8 cellular contexts compared by ENCODE assay signal in genomic region chr4:102869569-102870227, GRCh38. TPM values are rescaled to one million over a fixed set of nuclear protein-coding genes. Genes with fewer than 3 reads are reported as not detected.
A peak's percentile ranks its signal among the peaks of the same experiment; 100 is the strongest.
DNase-seq lines count a peak whose midpoint lies in the region; ATAC-seq and TF ChIP-seq lines count a peak whose summit lies in the region.

No MANE protein-coding gene starts in this region.

- peak overlapping the region; percentile 96 for H2AFZ ChIP-seq in neuronal stem cell (ENCODE audit: low read length)

- no peak for TF ChIP-seq CTCF in cardiac muscle cell (IDR thresholded peaks at IDR 0.05; ENCODE audit: low read depth, low read length)

- H2BK12ac ChIP-seq in neuronal stem cell (ENCODE audit: low read length): no peak overlapping the region

- peak overlapping the region; percentile 99 for H3K9ac ChIP-seq in endocrine pancreas (ENCODE audit: control insufficient read depth, insufficient read depth, low read length)
- no peak overlapping the region for H3K9ac ChIP-seq in neuronal stem cell (ENCODE audit: low read depth, low read length, poor library complexity)

- no peak overlapping the region for H4K91ac ChIP-seq in neuronal stem cell (ENCODE audit: low read depth, low read length, poor library complexity)

- POLR2A ChIA-PET in HEK293T (lab: Yijun Ruan, JAX): interaction anchor here (0.6 to 4.2 kb wide), 17 partner anchors 8 to 249 kb away, joined by 3 to 75 read pairs (median 4); partner anchors contain the start of genes MANBA, SLC9B2 and UBE2D3

- no peak overlapping the region for H3K14ac ChIP-seq in neuronal stem cell (ENCODE audit: low read length)

- H3K4ac ChIP-seq in neuronal stem cell (ENCODE audit: low read length): no peak overlapping the region

- H3K4me3 ChIP-seq in cardiac muscle cell (peak overlapping the region; percentile 37), SJSA1 (peak overlapping the region; percentile 66), endocrine pancreas (ENCODE audit: control insufficient read depth, insufficient read depth, low read length) (peak overlapping the region; percentile 98), neuronal stem cell (ENCODE audit: low read length in 2 of 2) (peak overlapping the region; percentile 81 to 84)

- H2BK15ac ChIP-seq in neuronal stem cell (ENCODE audit: low read length): no peak overlapping the region

- ATAC-seq in HG02798 (IDR thresholded peaks at IDR 0.05; ENCODE audit: poor library complexity, unreplicated experiment): peak; percentile 23

- no CpG with 5 or more reads among the region's 19 CpGs for WGBS in neuronal stem cell (ENCODE audit: extremely low coverage in 2 of 2, insufficient read length in 2 of 2, insufficient replicate concordance in 1 of 2), 2 donors

- H2AK5ac ChIP-seq in neuronal stem cell (ENCODE audit: low read depth, low read length): no peak overlapping the region

- H3K18ac ChIP-seq in neuronal stem cell (ENCODE audit: low read length): peak overlapping the region; percentile 99

- intact Hi-C loops in cardiac septum (cut with DNase I): loop anchor here (1.0 to 10.0 kb wide), 5 partner anchors 42 to 367 kb away; partner anchors contain the start of genes BDH2, MANBA, NFKB1 and SLC9B1

- H3K27ac ChIP-seq in cardiac muscle cell: peak overlapping the region; percentile 89
- peak overlapping the region; percentile 88 for H3K27ac ChIP-seq in SJSA1
- H3K27ac ChIP-seq in neuronal stem cell (replicated peaks; ENCODE audit: low read length): peak overlapping the region; percentile 100

- H3K79me1 ChIP-seq in neuronal stem cell (ENCODE audit: low read depth, low read length): peaks cover 1% of the 10 kb centered on the region

- no peaks in the 10 kb centered on the region for H3K27me3 ChIP-seq in cardiac muscle cell
- no peaks in the 10 kb centered on the region for H3K27me3 ChIP-seq in SJSA1 (replicated peaks)
- no peaks in the 10 kb centered on the region for H3K27me3 ChIP-seq in endocrine pancreas (ENCODE audit: control insufficient read depth, insufficient read depth, low read length)
- no peaks in the 10 kb centered on the region for H3K27me3 ChIP-seq in neuronal stem cell (ENCODE audit: control insufficient read depth in 3 of 3, insufficient read depth in 3 of 3, low read depth in 1 of 3, low read length in 3 of 3)

- no peaks in the 10 kb centered on the region for H3K9me3 ChIP-seq in cardiac muscle cell (ENCODE audit: low read depth)
- no peaks in the 10 kb centered on the region for H3K9me3 ChIP-seq in SJSA1 (replicated peaks)
- H3K9me3 ChIP-seq in endocrine pancreas (ENCODE audit: control insufficient read depth, low read length): no peaks in the 10 kb centered on the region
- H3K9me3 ChIP-seq in neuronal stem cell (replicated peaks in 1 of 2; ENCODE audit: control insufficient read depth in 2 of 2, insufficient read depth in 1 of 2, low read depth in 1 of 2, low read length in 2 of 2): peaks cover 0 to 14% of the 10 kb centered on the region in 2 donors

- no peak overlapping the region for H4K8ac ChIP-seq in neuronal stem cell (ENCODE audit: low read depth, low read length)

- H3K4me2 ChIP-seq in neuronal stem cell (ENCODE audit: insufficient read depth, low read length, poor library complexity, severe bottlenecking): peak overlapping the region; percentile 84

- DNase-seq in cardiac muscle cell (ENCODE audit: low read depth in 1 of 2, low spot score in 1 of 2) (no peak), cardiac septum (ENCODE audit: low spot score) (no peak), SJSA1 (ENCODE audit: low read depth in 1 of 2, low spot score in 2 of 2) (no peak), neuronal stem cell (ENCODE audit: low spot score) (no peak), HEK293T (ENCODE audit: extremely low spot score) (no peak), COR-L47 (lab: John Stamatoyannopoulos, UW) (no peak)

- no peak overlapping the region for H2BK5ac ChIP-seq in neuronal stem cell (ENCODE audit: low read length)

- no peak overlapping the region for H2BK120ac ChIP-seq in neuronal stem cell (ENCODE audit: low read depth, low read length)

- H3K36me3 ChIP-seq in cardiac muscle cell (peaks cover 2% of the 10 kb centered on the region), SJSA1 (peaks cover 3% of the 10 kb centered on the region; the same call in 1 of the 2 replicates), endocrine pancreas (ENCODE audit: control insufficient read depth, insufficient read depth, low read length) (no peaks in the 10 kb centered on the region), neuronal stem cell (replicated peaks in 1 of 2; ENCODE audit: control insufficient read depth in 2 of 2, insufficient read depth in 2 of 2, low read length in 2 of 2) (peaks cover 5 to 36% of the 10 kb centered on the region in 2 donors)

- H3K23ac ChIP-seq in neuronal stem cell (ENCODE audit: low read depth, low read length, poor library complexity): no peak overlapping the region

- CTCF ChIA-PET in HEK293T (lab: Yijun Ruan, JAX): no interaction called here

- H3K4me1 ChIP-seq in cardiac muscle cell (ENCODE audit: low read depth): peaks cover 26% of the 10 kb centered on the region
- peaks cover 6% of the 10 kb centered on the region; the same call in 1 of the 2 replicates for H3K4me1 ChIP-seq in SJSA1 (replicated peaks)
- H3K4me1 ChIP-seq in endocrine pancreas (ENCODE audit: control insufficient read depth, insufficient read depth, low read length): peaks cover 4% of the 10 kb centered on the region
- peaks cover 2 to 6% of the 10 kb centered on the region in 2 donors for H3K4me1 ChIP-seq in neuronal stem cell (ENCODE audit: control insufficient read depth in 2 of 2, insufficient read depth in 1 of 2, low read depth in 1 of 2, low read length in 2 of 2)

TF ChIP-seq in HEK293T, 16 proteins besides CTCF, POLR2A, EP300 and RAD21:
- no peak for TF ChIP-seq FOXM1 (IDR thresholded peaks at IDR 0.05; ENCODE audit: borderline replicate concordance)
- no peak; the same call in 1 of the 2 replicates for TF ChIP-seq L3MBTL2 (conservative IDR thresholded peaks at IDR 0.05)
- TF ChIP-seq ARNT (IDR thresholded peaks at IDR 0.05): no peak
- TF ChIP-seq ELF4 (IDR thresholded peaks at IDR 0.05): no peak
- no peak for TF ChIP-seq LEF1 (IDR thresholded peaks at IDR 0.05; ENCODE audit: borderline replicate concordance)
- no peak for TF ChIP-seq BHLHE40 (IDR thresholded peaks at IDR 0.05; ENCODE audit: borderline replicate concordance)
- TF ChIP-seq ZNF384 (IDR thresholded peaks at IDR 0.05): no peak
- TF ChIP-seq FOXA1 (IDR thresholded peaks at IDR 0.05): no peak
- TF ChIP-seq SUZ12 (IDR thresholded peaks at IDR 0.05): no peak
- no peak for TF ChIP-seq FOXK2 (IDR thresholded peaks at IDR 0.05)
- TF ChIP-seq, protein P1, sequence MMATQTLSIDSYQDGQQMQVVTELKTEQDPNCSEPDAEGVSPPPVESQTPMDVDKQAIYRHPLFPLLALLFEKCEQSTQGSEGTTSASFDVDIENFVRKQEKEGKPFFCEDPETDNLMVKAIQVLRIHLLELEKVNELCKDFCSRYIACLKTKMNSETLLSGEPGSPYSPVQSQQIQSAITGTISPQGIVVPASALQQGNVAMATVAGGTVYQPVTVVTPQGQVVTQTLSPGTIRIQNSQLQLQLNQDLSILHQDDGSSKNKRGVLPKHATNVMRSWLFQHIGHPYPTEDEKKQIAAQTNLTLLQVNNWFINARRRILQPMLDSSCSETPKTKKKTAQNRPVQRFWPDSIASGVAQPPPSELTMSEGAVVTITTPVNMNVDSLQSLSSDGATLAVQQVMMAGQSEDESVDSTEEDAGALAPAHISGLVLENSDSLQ (IDR thresholded peaks at IDR 0.05): no peak
- TF ChIP-seq SP1 (IDR thresholded peaks at IDR 0.05): no peak
- TF ChIP-seq CTBP1 (IDR thresholded peaks at IDR 0.05; ENCODE audit: borderline replicate concordance): no peak
- TF ChIP-seq TARDBP (IDR thresholded peaks at IDR 0.05): no peak
- no peak for TF ChIP-seq HDGF (IDR thresholded peaks at IDR 0.05; ENCODE audit: borderline replicate concordance)
- TF ChIP-seq NFRKB (IDR thresholded peaks at IDR 0.05): no peak

RNA-seq across cellular contexts. Expression of gene CISD2, which starts 0.9 kb away (rescaled TPM):
- 15.4 and 29.1 TPM in 2 replicates for total RNA-seq in cardiac muscle cell
- 87.1 and 101 TPM in 2 replicates for polyA plus RNA-seq in cardiac muscle cell
- total RNA-seq in cardiac septum: 15.8 TPM
- total RNA-seq in SJSA1 (2014; rRNA removed; shearing (Covaris generic)): 60.9 and 88.6 TPM in 2 replicates
- 53.4 TPM for polyA plus RNA-seq in neuronal stem cell (2013, experiment 1 of 2)
- polyA plus RNA-seq in neuronal stem cell (2013, experiment 2 of 2): 55.2 TPM

RNA-seq across cellular contexts. Expression of gene UBE2D3, which starts 42.3 kb away (rescaled TPM):
- total RNA-seq in cardiac muscle cell (359 and 420 TPM in 2 replicates), cardiac septum (239 TPM)
- polyA plus RNA-seq in cardiac muscle cell: 241 and 350 TPM in 2 replicates
- total RNA-seq in SJSA1 (2014; rRNA removed; shearing (Covaris generic)): 287 and 481 TPM in 2 replicates
- 532 TPM for polyA plus RNA-seq in neuronal stem cell (2013, experiment 1 of 2)
- polyA plus RNA-seq in neuronal stem cell (2013, experiment 2 of 2): 561 TPM

Comparison
In these comparisons a context has a peak if more than half of its experiments do, and no peak if none do; other contexts are left out.
1. H3K4me3 ChIP-seq: peak in every context shown above with its lines; median percentile 98 in endocrine pancreas; 82 in neuronal stem cell; 66 in SJSA1; 37 in cardiac muscle cell.